12 cellular contexts compared by ENCODE assay signal in genomic region chr22:37684803-37685615, GRCh38. TPM values are rescaled to one million over a fixed set of nuclear protein-coding genes. Genes with fewer than 3 reads are reported as not detected.
A peak's percentile ranks its signal among the peaks of the same experiment; 100 is the strongest.
DNase-seq lines count a peak whose midpoint lies in the region; ATAC-seq lines count a peak whose summit lies in the region.
"Had no signal": no experiment of that assay in that cellular context is flagged by ENCODE, and none has a peak within 500 bp of the region (broad histone marks: within the 10 kb centered on the region; RNA-seq: fewer than 3 reads in every experiment).

No MANE protein-coding gene starts in this region.

- peak overlapping the region; percentile 35; the same call in 1 of the 2 replicates for H2AFZ ChIP-seq in Karpas-422 (ENCODE audit: low read length)

- peak overlapping the region; percentile 87 for H3K27ac ChIP-seq in Karpas-422 (ENCODE audit: low read length)

- no peaks in the 10 kb centered on the region for H3K27me3 ChIP-seq in Karpas-422 (ENCODE audit: low read length)

- no peaks in the 10 kb centered on the region for H4K20me1 ChIP-seq in Karpas-422 (ENCODE audit: insufficient read depth, low read depth, low read length)

- H3K4me1 Mint-ChIP-seq in activated T-helper 17 cell treated with anti-CD3 and anti-CD28 coated beads, Interleukin-2, amount 50 U/mL, for 72 hours: peaks cover 9% of the 10 kb centered on the region
- peaks cover 45% of the 10 kb centered on the region for H3K4me1 Mint-ChIP-seq in stimulated activated memory B cell treated with anti-CD40 and anti-IgM and Interleukin-4, amounts not matched to agents 10 μg/mL and 1 μg/mL and 100 μg/mL, for 72 hours

- peak overlapping the region; percentile 98 for H3K4me3 Mint-ChIP-seq in activated T-helper 17 cell treated with anti-CD3 and anti-CD28 coated beads, Interleukin-2, amount 50 U/mL, for 72 hours
- H3K4me3 Mint-ChIP-seq in stimulated activated memory B cell treated with anti-CD40 and anti-IgM and Interleukin-4, amounts not matched to agents 10 μg/mL and 1 μg/mL and 100 μg/mL, for 72 hours: peak overlapping the region; percentile 95

- no peaks in the 10 kb centered on the region; the same call in 1 of the 2 replicates for H3K36me3 ChIP-seq in Karpas-422 (ENCODE audit: insufficient read depth, low read length)

- peaks cover 37% of the 10 kb centered on the region for H3K4me1 ChIP-seq in Karpas-422 (ENCODE audit: low read length)

- peaks cover 20% of the 10 kb centered on the region for H3K79me2 ChIP-seq in Karpas-422 (ENCODE audit: low read length)

- peak overlapping the region; percentile 92 for H3K4me3 ChIP-seq in Karpas-422 (ENCODE audit: low read length)

- no peaks in the 10 kb centered on the region for H3K9me3 Mint-ChIP-seq in activated T-helper 17 cell treated with anti-CD3 and anti-CD28 coated beads, Interleukin-2, amount 50 U/mL, for 72 hours
- H3K9me3 Mint-ChIP-seq in stimulated activated memory B cell treated with anti-CD40 and anti-IgM and Interleukin-4, amounts not matched to agents 10 μg/mL and 1 μg/mL and 100 μg/mL, for 72 hours: no peaks in the 10 kb centered on the region
- H3K9me3 Mint-ChIP-seq: T-helper 1 cell treated with Interleukin-12 subunit alpha and Interleukin-12 subunit beta and Interleukin-4 antibody, amounts not matched to agents 30 μg/mL and 1 μg/mL, for 36 hours had no signal

- no peak for ATAC-seq in activated T-helper 17 cell treated with anti-CD3 and anti-CD28 coated beads, Interleukin-2, amount 50 U/mL, for 72 hours (replicated peaks)
- ATAC-seq in left lobe of liver: peak; percentile 58
- ATAC-seq in stimulated activated memory B cell treated with anti-CD40 and anti-IgM and Interleukin-4, amounts not matched to agents 10 μg/mL and 1 μg/mL and 100 μg/mL, for 72 hours: no peak

- H3K9ac ChIP-seq in Karpas-422 (ENCODE audit: low read length): peak overlapping the region; percentile 95

- H3K9me3 ChIP-seq in Karpas-422 (ENCODE audit: low read length): no peaks in the 10 kb centered on the region

- peak overlapping the region; percentile 84 for H3K27ac Mint-ChIP-seq in activated T-helper 17 cell treated with anti-CD3 and anti-CD28 coated beads, Interleukin-2, amount 50 U/mL, for 72 hours
- peak overlapping the region; percentile 85 for H3K27ac Mint-ChIP-seq in stimulated activated memory B cell treated with anti-CD40 and anti-IgM and Interleukin-4, amounts not matched to agents 10 μg/mL and 1 μg/mL and 100 μg/mL, for 72 hours

- peaks cover 31% of the 10 kb centered on the region for H3K36me3 Mint-ChIP-seq in activated T-helper 17 cell treated with anti-CD3 and anti-CD28 coated beads, Interleukin-2, amount 50 U/mL, for 72 hours (ENCODE audit: low read depth)
- peaks cover 12% of the 10 kb centered on the region for H3K36me3 Mint-ChIP-seq in stimulated activated memory B cell treated with anti-CD40 and anti-IgM and Interleukin-4, amounts not matched to agents 10 μg/mL and 1 μg/mL and 100 μg/mL, for 72 hours

- DNase-seq in Karpas-422 (peak; percentile 78), left lobe of liver (ENCODE audit: low spot score) (peak; percentile 71)
- no peak for DNase-seq in activated naive CD4-positive, alpha-beta T cell treated with Interleukin-2 at 50 U/mL for 16 hours
- DNase-seq in activated naive CD4-positive, alpha-beta T cell treated with anti-CD3 and anti-CD28 coated beads, Interleukin-2, amount 50 U/mL, for 16 hours: no peak
- no peak for DNase-seq in stimulated activated CD4-positive, alpha-beta T cell treated with anti-CD3 and anti-CD28 coated beads, Interleukin-4, amount 100 ng/mL, for 24 hours
- DNase-seq: activated CD4-positive, alpha-beta T cell treated with anti-CD3 and anti-CD28 coated beads, Interleukin-2, amount 50 U/mL, for 1 hour; activated naive CD4-positive, alpha-beta T cell; cerebellar nuclear complex; OCI-M1 had no signal

- peak overlapping the region; percentile 83 for H3K4me2 ChIP-seq in Karpas-422 (ENCODE audit: low read depth, low read length, poor library complexity, severe bottlenecking)

- H3K9me2 ChIP-seq in Karpas-422 (replicated peaks; ENCODE audit: insufficient read depth, low read length): no peaks in the 10 kb centered on the region

- H3K27me3 Mint-ChIP-seq in activated T-helper 17 cell treated with anti-CD3 and anti-CD28 coated beads, Interleukin-2, amount 50 U/mL, for 72 hours: no peaks in the 10 kb centered on the region
- H3K27me3 Mint-ChIP-seq in stimulated activated memory B cell treated with anti-CD40 and anti-IgM and Interleukin-4, amounts not matched to agents 10 μg/mL and 1 μg/mL and 100 μg/mL, for 72 hours: no peaks in the 10 kb centered on the region

RNA-seq across cellular contexts. Expression of gene NOL12, which starts 1.1 kb away (rescaled TPM):
- total RNA-seq in Karpas-422 (2014; rRNA removed; shearing (Covaris generic); ENCODE audit: low replicate concordance): 12.3 and 48.1 TPM in 2 replicates
- total RNA-seq in activated T-helper 17 cell treated with anti-CD3 and anti-CD28 coated beads, Interleukin-2, amount 50 U/mL, for 72 hours: 10 to 100 TPM; 22.1 to 46.1 TPM
- total RNA-seq in left lobe of liver: 9.9 TPM

RNA-seq across cellular contexts. Expression of gene LGALS1, which starts 9.6 kb away (rescaled TPM):
- total RNA-seq in Karpas-422 (2014; rRNA removed; shearing (Covaris generic); ENCODE audit: low replicate concordance): 288 and 308 TPM in 2 replicates
- 1,000 to 10,000 TPM; 1,410 to 2,076 TPM for total RNA-seq in activated T-helper 17 cell treated with anti-CD3 and anti-CD28 coated beads, Interleukin-2, amount 50 U/mL, for 72 hours
- 115 TPM for total RNA-seq in left lobe of liver

RNA-seq across cellular contexts. Expression of gene TRIOBP, which starts 11.8 kb away (rescaled TPM):
- 14.6 and 45.6 TPM in 2 replicates for total RNA-seq in Karpas-422 (2014; rRNA removed; shearing (Covaris generic); ENCODE audit: low replicate concordance)
- 10 to 100 TPM; 28.2 to 36.9 TPM for total RNA-seq in activated T-helper 17 cell treated with anti-CD3 and anti-CD28 coated beads, Interleukin-2, amount 50 U/mL, for 72 hours
- 15.7 TPM for total RNA-seq in left lobe of liver

RNA-seq across cellular contexts. Expression of gene PDXP, which starts 26.5 kb away (rescaled TPM):
- 75.3 and 78.9 TPM in 2 replicates for total RNA-seq in Karpas-422 (2014; rRNA removed; shearing (Covaris generic); ENCODE audit: low replicate concordance)
- 10 to 100 TPM; 38.0 to 43.2 TPM for total RNA-seq in activated T-helper 17 cell treated with anti-CD3 and anti-CD28 coated beads, Interleukin-2, amount 50 U/mL, for 72 hours
- 40.9 TPM for total RNA-seq in left lobe of liver

RNA-seq across cellular contexts. Expression of gene SH3BP1, which starts 45.5 kb away (rescaled TPM):
- total RNA-seq in Karpas-422 (2014; rRNA removed; shearing (Covaris generic); ENCODE audit: low replicate concordance): 43.2 and 50.4 TPM in 2 replicates
- 100 to 1,000 TPM; 118 to 132 TPM for total RNA-seq in activated T-helper 17 cell treated with anti-CD3 and anti-CD28 coated beads, Interleukin-2, amount 50 U/mL, for 72 hours
- 3.0 TPM for total RNA-seq in left lobe of liver

Comparison
In these comparisons a context has a peak if more than half of its experiments do, and no peak if none do; other contexts are left out.
1. DNase-seq: peak in Karpas-422 (single experiment) and left lobe of liver (single experiment); none in activated naive CD4-positive, alpha-beta T cell treated with Interleukin-2 at 50 U/mL for 16 hours (single experiment), activated naive CD4-positive, alpha-beta T cell treated with anti-CD3 and anti-CD28 coated beads, Interleukin-2, amount 50 U/mL, for 16 hours (single experiment) and stimulated activated CD4-positive, alpha-beta T cell treated with anti-CD3 and anti-CD28 coated beads, Interleukin-4, amount 100 ng/mL, for 24 hours (single experiment).